19 cellular contexts compared by ENCODE assay signal in genomic region chr7:31098606-31099360, GRCh38. TPM values are rescaled to one million over a fixed set of nuclear protein-coding genes. Genes with fewer than 3 reads are reported as not detected.
"Had no signal": no experiment of that assay in that cellular context is flagged by ENCODE, and none has a peak within 500 bp of the region (broad histone marks: within the 10 kb centered on the region; RNA-seq: fewer than 3 reads in every experiment).

No MANE protein-coding gene starts in this region.

- H3K4me1 ChIP-seq: lower lobe of right lung, right atrium auricular region had no signal

- H3K4me3 ChIP-seq: hepatocyte, lower lobe of right lung, right atrium auricular region, skin epidermis had no signal

- ATAC-seq: left cardiac atrium, lower lobe of right lung had no signal

- H3K9me3 ChIP-seq: lower lobe of right lung, right atrium auricular region had no signal

- H3K36me3 Mint-ChIP-seq: activated naive CD8-positive, alpha-beta T cell treated with anti-CD3 and anti-CD28 coated beads for 36 hours had no signal

- H3K36me3 ChIP-seq: lower lobe of right lung, right atrium auricular region had no signal

- H3K4me1 Mint-ChIP-seq: activated naive CD8-positive, alpha-beta T cell treated with anti-CD3 and anti-CD28 coated beads for 36 hours; nephron progenitor cell had no signal

- H3K4me3 Mint-ChIP-seq: activated naive CD8-positive, alpha-beta T cell treated with anti-CD3 and anti-CD28 coated beads for 36 hours; activated T-helper 1 cell treated with anti-CD3 and anti-CD28 coated beads, Interleukin-12 subunit alpha, Interleukin-12 subunit beta, Interleukin-2, Interleukin-4 antibody, amounts not matched to agents 30 ng/mL and 10 ng/mL and 1 ng/mL, durations not matched to agents 14 hours and 24 hours and 36 hours; dendritic cell treated with granulocyte-macrophage colony-stimulating factor and Interleukin-4, amounts not matched to agents 40 ng/mL and 50 ng/mL, for 4 days; nephron progenitor cell had no signal

- DNase-seq: activated CD4-positive, alpha-beta T cell treated with anti-CD3 and anti-CD28 coated beads, Interleukin-2, amount 50 U/mL, for 1 hour; activated naive CD4-positive, alpha-beta T cell; activated naive CD8-positive, alpha-beta T cell treated with anti-CD3 and anti-CD28 coated beads for 36 hours; activated T-cell treated with anti-CD3 and anti-CD28 coated beads for 4 hours; amniotic stem cell; effector memory CD4-positive, alpha-beta T cell; left cardiac atrium; lower lobe of right lung; nephron progenitor cell; occipital lobe; T1000 had no signal

- H3K9me3 Mint-ChIP-seq: activated naive CD8-positive, alpha-beta T cell treated with anti-CD3 and anti-CD28 coated beads for 36 hours; activated T-helper 1 cell treated with anti-CD3 and anti-CD28 coated beads, Interleukin-12 subunit alpha, Interleukin-12 subunit beta, Interleukin-2, Interleukin-4 antibody, amounts not matched to agents 30 ng/mL and 10 ng/mL and 1 ng/mL, durations not matched to agents 14 hours and 24 hours and 36 hours; dendritic cell treated with granulocyte-macrophage colony-stimulating factor and Interleukin-4, amounts not matched to agents 40 ng/mL and 50 ng/mL, for 4 days; nephron progenitor cell had no signal

- H3K27ac Mint-ChIP-seq: activated naive CD8-positive, alpha-beta T cell treated with anti-CD3 and anti-CD28 coated beads for 36 hours; activated T-helper 1 cell treated with anti-CD3 and anti-CD28 coated beads, Interleukin-12 subunit alpha, Interleukin-12 subunit beta, Interleukin-2, Interleukin-4 antibody, amounts not matched to agents 30 ng/mL and 10 ng/mL and 1 ng/mL, durations not matched to agents 14 hours and 24 hours and 36 hours; dendritic cell treated with granulocyte-macrophage colony-stimulating factor and Interleukin-4, amounts not matched to agents 40 ng/mL and 50 ng/mL, for 4 days; nephron progenitor cell; progenitor cell of endocrine pancreas had no signal

- H3K27ac ChIP-seq: hepatocyte, lower lobe of right lung, right atrium auricular region, skin epidermis had no signal

- H3K27me3 ChIP-seq: right atrium auricular region had no signal

- H3K27me3 Mint-ChIP-seq: dendritic cell treated with granulocyte-macrophage colony-stimulating factor and Interleukin-4, amounts not matched to agents 40 ng/mL and 50 ng/mL, for 4 days had no signal

RNA-seq across cellular contexts. Expression of gene ADCYAP1R1, which starts 46.7 kb away (rescaled TPM):
- total RNA-seq: activated naive CD8-positive, alpha-beta T cell treated with anti-CD3 and anti-CD28 coated beads for 36 hours; activated T-helper 1 cell treated with anti-CD3 and anti-CD28 coated beads, Interleukin-12 subunit alpha, Interleukin-12 subunit beta, Interleukin-2, Interleukin-4 antibody, amounts not matched to agents 30 ng/mL and 10 ng/mL and 1 ng/mL, durations not matched to agents 14 hours and 24 hours and 36 hours; fibroblast of villous mesenchyme; progenitor cell of endocrine pancreas; T-helper 1 cell treated with Interleukin-12 subunit alpha and Interleukin-12 subunit beta and Interleukin-4 antibody, amounts not matched to agents 30 ng/mL and 1 ng/mL, for 36 hours had no signal
- polyA plus RNA-seq: hepatocyte had no signal
